8 cellular contexts compared by ENCODE assay signal in the genomic region with DNA sequence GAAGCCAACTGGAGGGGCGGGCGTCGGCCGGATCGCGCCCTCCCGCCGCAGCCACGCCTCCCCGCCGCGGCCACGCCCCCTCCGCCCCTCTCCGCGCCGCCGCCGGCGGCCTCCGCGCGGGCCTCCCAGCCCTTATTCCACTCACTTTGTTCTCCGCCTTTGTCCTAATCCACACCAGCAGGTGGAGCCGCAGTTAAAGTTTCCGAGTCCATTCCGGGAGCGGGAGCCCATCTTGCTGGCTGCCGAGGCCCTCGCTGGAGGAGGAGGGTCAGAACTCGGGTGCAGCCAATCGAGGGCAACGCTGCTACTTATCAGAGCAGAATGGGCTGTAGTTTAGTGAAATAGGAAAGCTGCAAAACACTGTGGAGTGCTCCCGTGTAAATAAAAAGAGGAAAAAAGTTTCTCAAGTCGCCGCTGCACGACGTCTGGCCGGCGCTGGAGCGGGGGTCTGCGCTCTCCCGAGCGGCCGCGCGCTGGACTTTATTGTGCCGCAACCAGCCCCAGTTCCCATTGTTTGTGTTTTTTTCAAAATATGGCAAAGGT. TPM values are rescaled to one million over a fixed set of nuclear protein-coding genes. Genes with fewer than 3 reads are reported as not detected.
DNase-seq lines count a peak whose midpoint lies in the region; ATAC-seq and TF ChIP-seq lines count a peak whose summit lies in the region.

Gene ASF1A (plus strand): TSS at position 271 of the 543 bp plus-strand sequence. CDS start 262 bp downstream, at position 533.

- peak within 1 kb of the TSS; percentile 56 for H3K4me3 ChIP-seq in BJ (ENCODE audit: low read depth, low read length)
- peak within 1 kb of the TSS; percentile 93 for H3K4me3 ChIP-seq in kidney epithelial cell (ENCODE audit: low read depth, low read length)

- peak; percentile 68 for ATAC-seq in HG03442 (IDR thresholded peaks at IDR 0.05; ENCODE audit: unreplicated experiment)

- peak within 1 kb of the TSS; percentile 87 for H3K4me3 Mint-ChIP-seq in chondrocyte (ENCODE audit: unreplicated experiment)

- no peaks in the 10 kb centered on the region for H3K9me3 Mint-ChIP-seq in chondrocyte (ENCODE audit: low read depth)

- CTCF ChIA-PET in BJ (lab: Yijun Ruan, JAX): interaction anchor here (1.2 kb wide), 1 partner anchor 17 kb away, joined by 3 read pairs; no protein-coding TSS in a partner anchor

- peak; percentile 68 for TF ChIP-seq CTCF in BJ (IDR thresholded peaks at IDR 0.05; ENCODE audit: insufficient read depth, low read depth, low read length)
- peak; percentile 80 for TF ChIP-seq CTCF in chondrocyte (IDR thresholded peaks at IDR 0.05)
- TF ChIP-seq CTCF in kidney epithelial cell (IDR thresholded peaks at IDR 0.05; ENCODE audit: insufficient read depth, low read length, poor library complexity, severe bottlenecking): peak; percentile 57

- H3K36me3 ChIP-seq in BJ (ENCODE audit: control insufficient read depth, insufficient read depth, low read length) (no peaks in the 10 kb centered on the region), kidney epithelial cell (ENCODE audit: control insufficient read depth, insufficient read depth, low read length) (no peaks in the 10 kb centered on the region)

- peaks cover 43% of the 10 kb centered on the region for H3K4me1 Mint-ChIP-seq in chondrocyte (ENCODE audit: low read depth)

- POLR2A ChIA-PET in BJ (lab: Charles Lee): no interaction called here

- peaks cover 9% of the 10 kb centered on the region for H3K36me3 Mint-ChIP-seq in chondrocyte (ENCODE audit: low read depth)

- H3K27ac Mint-ChIP-seq in chondrocyte (ENCODE audit: unreplicated experiment): peak within 1 kb of the TSS; percentile 98

- H3K27me3 ChIP-seq in BJ (ENCODE audit: control insufficient read depth, insufficient read depth, low read length) (no peaks in the 10 kb centered on the region), kidney epithelial cell (ENCODE audit: control insufficient read depth, insufficient read depth, low read length) (no peaks in the 10 kb centered on the region)

- H3K27me3 Mint-ChIP-seq in chondrocyte (ENCODE audit: low read depth): no peaks in the 10 kb centered on the region

- DNase-seq in BJ (ENCODE audit: low read depth): peak; percentile 88
- peak; percentile 78 for DNase-seq in GM19238 (ENCODE audit: insufficient read length, low spot score)
- DNase-seq in NCI-H510A treated with DMSO at 0.1 percent for 48 hours (lab: John Stamatoyannopoulos, UW): peak; percentile 89
- DNase-seq in activated CD4-positive, alpha-beta T cell treated with anti-CD3 and anti-CD28 coated beads for 24 hours (ENCODE audit: low read depth in 2 of 2): peak; percentile 89 to 92
- peak; percentile 98 for DNase-seq in chondrocyte (ENCODE audit: low spot score)
- DNase-seq in kidney epithelial cell (ENCODE audit: low read depth): peak; percentile 88
- peak; percentile 86 to 92 for DNase-seq in stimulated activated CD4-positive, alpha-beta T cell treated with anti-CD3 and anti-CD28 coated beads, Interleukin-1b, Interleukin-23, amount 100 ng/mL, for 1 hour (ENCODE audit: low read depth in 2 of 2)

RNA-seq across cellular contexts. Expression of gene ASF1A, which starts in this region (rescaled TPM):
- polyA plus RNA-seq in BJ (2011; rRNA removed): 12.4 and 14.0 TPM in 2 replicates
- 3.8 and 3.9 TPM in 2 replicates for polyA minus RNA-seq in BJ (2011; rRNA and poly(A)+ RNA removed)
- 18.5 to 28.6 TPM (median 18.7 TPM) in 3 replicates for total RNA-seq in chondrocyte
- total RNA-seq in kidney epithelial cell: 16.2 and 17.9 TPM in 2 replicates

Comparison
In these comparisons a context has a peak if more than half of its experiments do, and no peak if none do; other contexts are left out.
1. Peak in every context shown above with its lines: DNase-seq, ATAC-seq and H3K4me3 ChIP-seq.